8 cellular contexts compared by ENCODE assay signal in the genomic region with DNA sequence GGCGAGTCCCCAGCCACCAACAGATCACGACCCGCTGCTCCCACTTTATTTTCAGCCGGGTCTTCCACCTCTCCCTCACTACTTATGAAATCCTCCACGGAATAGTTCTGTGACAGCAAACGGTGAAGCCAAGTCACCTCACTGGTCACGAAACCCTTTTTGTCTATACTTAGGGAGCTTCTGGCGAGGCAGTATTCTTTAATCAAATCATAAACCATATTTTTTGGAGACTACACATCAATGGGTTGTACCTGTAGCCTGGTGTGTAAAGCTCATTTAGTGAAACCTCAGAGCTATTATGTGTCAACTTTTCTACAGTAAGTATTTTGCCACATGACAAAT. TPM values are rescaled to one million over a fixed set of nuclear protein-coding genes. Genes with fewer than 3 reads are reported as not detected.
A peak's percentile ranks its signal among the peaks of the same experiment; 100 is the strongest.
DNase-seq lines count a peak whose midpoint lies in the region; ATAC-seq, FAIRE-seq and TF ChIP-seq lines count a peak whose summit lies in the region.

No MANE protein-coding gene starts in this region.

- TF ChIP-seq CTCF in C4-2B (conservative IDR thresholded peaks at IDR 0.05), result no peak
- no peak for TF ChIP-seq CTCF in OCI-LY1 (IDR thresholded peaks at IDR 0.05; ENCODE audit: low read length)
- no peak for TF ChIP-seq CTCF in esophagus squamous epithelium (IDR thresholded peaks at IDR 0.05)
- TF ChIP-seq CTCF in pancreas (IDR thresholded peaks at IDR 0.05), result no peak

- H3K79me2 ChIP-seq in OCI-LY1 (ENCODE audit: insufficient read depth, low read length), result peaks cover 13% of the 10 kb centered on the region

- peak overlapping the region; percentile 96 for H3K4me2 ChIP-seq in OCI-LY1 (ENCODE audit: low read length)

- H3K27ac ChIP-seq in C4-2B, result peak overlapping the region; percentile 93
- peak overlapping the region; percentile 38 for H3K27ac ChIP-seq in OCI-LY1 (ENCODE audit: low read depth, low read length, poor library complexity, severe bottlenecking)
- peak overlapping the region; percentile 88 to 98 (median 98) for H3K27ac ChIP-seq in esophagus squamous epithelium
- H3K27ac ChIP-seq in pancreas, result peak overlapping the region; percentile 73 to 95 (median 88)

- no peak overlapping the region for H3K27ac Mint-ChIP-seq in natural killer cell treated with Interleukin-12 subunit alpha and Interleukin-12 subunit beta and Interleukin-15 and Interleukin-18, amount 100 ng/mL, for 72 hours

- WGBS in esophagus squamous epithelium, 2 donors, result 0 to 2% methylated on average over 8 of the region's 8 CpGs
- 0% methylated on average over 8 of the region's 8 CpGs for WGBS in pancreas, 2 donors

- H3K36me3 Mint-ChIP-seq in natural killer cell treated with Interleukin-12 subunit alpha and Interleukin-12 subunit beta and Interleukin-15 and Interleukin-18, amount 100 ng/mL, for 72 hours, result peaks cover 9% of the 10 kb centered on the region

- peaks cover 32% of the 10 kb centered on the region for H3K4me1 ChIP-seq in OCI-LY1 (ENCODE audit: insufficient read depth, low read length, severe bottlenecking)
- H3K4me1 ChIP-seq in esophagus squamous epithelium, result peaks cover 5 to 32% (median 13%) of the 10 kb centered on the region in 3 donors
- peaks cover 4 to 17% (median 16%) of the 10 kb centered on the region in 3 donors for H3K4me1 ChIP-seq in pancreas

- no peaks in the 10 kb centered on the region for H3K9me2 ChIP-seq in OCI-LY1 (ENCODE audit: low read depth, low read length)

- H3K9me3 ChIP-seq in OCI-LY1 (ENCODE audit: low read length) (no peaks in the 10 kb centered on the region), esophagus squamous epithelium (no peaks in the 10 kb centered on the region), pancreas (no peaks in the 10 kb centered on the region)

- H3K4me3 Mint-ChIP-seq in natural killer cell treated with Interleukin-12 subunit alpha and Interleukin-12 subunit beta and Interleukin-15 and Interleukin-18, amount 100 ng/mL, for 72 hours, result no peak overlapping the region

- H3K36me3 ChIP-seq in OCI-LY1 (ENCODE audit: insufficient read depth, low read length), result peaks cover 25% of the 10 kb centered on the region
- H3K36me3 ChIP-seq in esophagus squamous epithelium, result peaks cover 0 to 10% (median 0%) of the 10 kb centered on the region in 3 donors
- no peaks in the 10 kb centered on the region for H3K36me3 ChIP-seq in pancreas

- peak overlapping the region; percentile 89 for H3K9ac ChIP-seq in OCI-LY1 (ENCODE audit: low read length)

- peaks cover 3% of the 10 kb centered on the region for H3K9me3 Mint-ChIP-seq in natural killer cell treated with Interleukin-12 subunit alpha and Interleukin-12 subunit beta and Interleukin-15 and Interleukin-18, amount 100 ng/mL, for 72 hours

- H3K27me3 Mint-ChIP-seq in natural killer cell treated with Interleukin-12 subunit alpha and Interleukin-12 subunit beta and Interleukin-15 and Interleukin-18, amount 100 ng/mL, for 72 hours, result no peaks in the 10 kb centered on the region

- peak overlapping the region; percentile 99 for H3K4me3 ChIP-seq in OCI-LY1 (ENCODE audit: low read depth, low read length, poor library complexity, severe bottlenecking)
- H3K4me3 ChIP-seq in esophagus squamous epithelium, result peak overlapping the region; percentile 59 to 94 (median 82)
- peak overlapping the region; percentile 48 to 88 (median 84) for H3K4me3 ChIP-seq in pancreas

- H3K27me3 ChIP-seq in OCI-LY1 (ENCODE audit: insufficient read depth, low read length), result no peaks in the 10 kb centered on the region
- H3K27me3 ChIP-seq in esophagus squamous epithelium, result no peaks in the 10 kb centered on the region
- H3K27me3 ChIP-seq in pancreas, result no peaks in the 10 kb centered on the region

- FAIRE-seq in pancreas (lab: Jason Lieb, UNC), result no peak

- H3F3A ChIP-seq in OCI-LY1 (ENCODE audit: insufficient read depth, low read length), result peaks cover 10% of the 10 kb centered on the region

- no peaks in the 10 kb centered on the region for H4K20me1 ChIP-seq in OCI-LY1 (ENCODE audit: insufficient read depth, low read length)

- no peak for TF ChIP-seq POLR2A in esophagus squamous epithelium (IDR thresholded peaks at IDR 0.05)

- ATAC-seq in pancreas (no peak), left colon (no peak)
- no peak for ATAC-seq in natural killer cell treated with Interleukin-12 subunit alpha and Interleukin-12 subunit beta and Interleukin-15 and Interleukin-18, amount 100 ng/mL, for 72 hours

- DNase-seq in esophagus squamous epithelium (lab: John Stamatoyannopoulos, UW) (no peak), pancreas (no peak), left colon (no peak), mucosa of gallbladder (ENCODE audit: low spot score) (no peak), nucleus accumbens (lab: John Stamatoyannopoulos, UW) (no peak)
- no peak for DNase-seq in natural killer cell treated with Interleukin-12 subunit alpha and Interleukin-12 subunit beta and Interleukin-15 and Interleukin-18, amount 100 ng/mL, for 72 hours (ENCODE audit: low spot score)

- intact Hi-C loops in esophagus squamous epithelium (cut with DNase I) (no loop called here), pancreas (cut with DNase I) (no loop called here), left colon (cut with DNase I, micrococcal nuclease) (no loop called here)

- H2AFZ ChIP-seq in OCI-LY1 (ENCODE audit: low read length), result peak overlapping the region; percentile 56; the same call in 1 of the 2 replicates

- H3K4me1 Mint-ChIP-seq in natural killer cell treated with Interleukin-12 subunit alpha and Interleukin-12 subunit beta and Interleukin-15 and Interleukin-18, amount 100 ng/mL, for 72 hours (ENCODE audit: low read depth in 2 of 2), result peaks cover 11 to 13% of the 10 kb centered on the region in 2 donors

RNA-seq across cellular contexts. Expression of gene H2AZ1, which starts 0.8 kb away (rescaled TPM):
- total RNA-seq in esophagus squamous epithelium (100 to 1,000 TPM; 109 to 419 (median 322) TPM), pancreas (10 to 100 TPM; 25.1 to 68.3 (median 43.7) TPM), left colon (100 to 1,000 TPM; 140 to 165 TPM), mucosa of gallbladder (155 TPM)
- polyA plus RNA-seq in pancreas, result 10 to 100 TPM; 33.8 to 91.5 TPM
- total RNA-seq in natural killer cell treated with Interleukin-12 subunit alpha and Interleukin-12 subunit beta and Interleukin-15 and Interleukin-18, amount 100 ng/mL, for 72 hours, result 100 to 1,000 TPM; 429 to 580 TPM

RNA-seq across cellular contexts. Expression of gene DNAJB14, which starts 4.5 kb away (rescaled TPM):
- total RNA-seq in esophagus squamous epithelium (10 to 100 TPM; 19.6 to 41.5 (median 27.3) TPM), pancreas (10 to 100 TPM; 10.1 to 23.7 (median 15.1) TPM), left colon (10 to 100 TPM; 56.2 to 58.1 TPM), mucosa of gallbladder (50.8 TPM)
- polyA plus RNA-seq in pancreas, result 1 to 10 TPM; 3.6 to 8.3 TPM
- total RNA-seq in natural killer cell treated with Interleukin-12 subunit alpha and Interleukin-12 subunit beta and Interleukin-15 and Interleukin-18, amount 100 ng/mL, for 72 hours, result 10 to 100 TPM; 51.4 to 70.3 TPM

RNA-seq across cellular contexts. Expression of gene LAMTOR3, which starts 56.7 kb away (rescaled TPM):
- total RNA-seq in esophagus squamous epithelium (10 to 100 TPM; 36.0 to 61.0 (median 49.9) TPM), pancreas (10 to 100 TPM in 5 of 6 donors, 1 to 10 TPM in 1; 8.4 to 25.6 (median 15.2) TPM), left colon (10 to 100 TPM; 51.2 to 70.9 TPM), mucosa of gallbladder (46.5 TPM)
- polyA plus RNA-seq in pancreas, result 10 to 100 TPM; 26.5 to 38.7 TPM
- total RNA-seq in natural killer cell treated with Interleukin-12 subunit alpha and Interleukin-12 subunit beta and Interleukin-15 and Interleukin-18, amount 100 ng/mL, for 72 hours, result 10 to 100 TPM; 13.9 to 32.3 TPM

Comparison
In these comparisons a context has a peak if more than half of its experiments do, and no peak if none do; other contexts are left out.
1. H3K27ac ChIP-seq: peak in every context shown above with its lines; median percentile 98 in esophagus squamous epithelium; 93 in C4-2B; 88 in pancreas; 38 in OCI-LY1.